Comparison of ENCODE assay signal across 26 cellular contexts in genomic region chr7:111642373-111642772, GRCh38.
DNase-seq lines count a peak whose midpoint lies in the region; ATAC-seq, FAIRE-seq and TF ChIP-seq lines count a peak whose summit lies in the region.
"Had no signal": no experiment of that assay in that cellular context is flagged by ENCODE, and none has a peak within 500 bp of the region (broad histone marks: within the 10 kb centered on the region; RNA-seq: fewer than 3 reads in every experiment).

No MANE protein-coding gene starts in this region.

- no peaks in the 10 kb centered on the region for H3K9me2 ChIP-seq in OCI-LY7 (ENCODE audit: insufficient read depth, low read length)

- BruUV-seq in OCI-LY7 (replicated peaks; lab: Mats Ljungman, UMichigan) (no TSS peak), K562 (replicated peaks; lab: Mats Ljungman, UMichigan) (no TSS peak)

- no peak overlapping the region for H3K9ac ChIP-seq in K562 (ENCODE audit: insufficient read depth in 1 of 2, low read depth in 2 of 2, low read length in 2 of 2)
- H3K9ac ChIP-seq: BLaER1 treated with 17β-estradiol and CSF1 and Interleukin-3, amounts not matched to agents 10 nM and 100 nM had no signal

- H3K9me1 ChIP-seq in K562 (ENCODE audit: control insufficient read depth, insufficient read depth, low read length) = no peaks in the 10 kb centered on the region

- POLR2A ChIA-PET in OCI-LY7 (lab: Charles Lee) (no interaction called here), K562 (lab: Yijun Ruan, JAX) (no interaction called here)

- no peaks in the 10 kb centered on the region for H4K20me1 ChIP-seq in OCI-LY7 (ENCODE audit: insufficient read depth, low read length)
- no peaks in the 10 kb centered on the region for H4K20me1 ChIP-seq in K562 (replicated peaks; ENCODE audit: control insufficient read depth, insufficient read depth, low read length)
- H4K20me1 ChIP-seq: BLaER1 treated with 17β-estradiol and CSF1 and Interleukin-3, amounts not matched to agents 10 nM and 100 nM had no signal

- H3K4me2 ChIP-seq in OCI-LY7 (ENCODE audit: low read length) (no peak overlapping the region), K562 (ENCODE audit: insufficient read depth, low read length) (no peak overlapping the region)
- H3K4me2 ChIP-seq: A549; BLaER1 treated with 17β-estradiol and CSF1 and Interleukin-3, amounts not matched to agents 10 nM and 100 nM had no signal

- TF ChIP-seq RAD21 in K562 (CRISPR knock-in tag; conservative IDR thresholded peaks at IDR 0.05 in 1 of 2, IDR thresholded peaks at IDR 0.05 in 1 of 2) = no peak

- no peaks in the 10 kb centered on the region for H3K9me3 ChIP-seq in OCI-LY7 (ENCODE audit: low read length)
- no peaks in the 10 kb centered on the region for H3K9me3 ChIP-seq in K562 (replicated peaks; ENCODE audit: control insufficient read depth, insufficient read depth, low read depth, low read length)
- H3K9me3 ChIP-seq: A549, BE2C, HAP-1 had no signal

- 25% methylated on average over 3 of the region's 3 CpGs for WGBS in K562 (ENCODE audit: insufficient coverage, low coverage, missing lambda C conversion rate)

- H3K4me3 ChIP-seq in OCI-LY7 (ENCODE audit: low read depth, low read length, poor library complexity, severe bottlenecking) (no peak overlapping the region), K562 (no peak overlapping the region)
- H3K4me3 ChIP-seq: A549; BLaER1 treated with 17β-estradiol and CSF1 and Interleukin-3, amounts not matched to agents 10 nM and 100 nM; HAP-1 had no signal

- DNase-seq in GF-D8 (lab: John Stamatoyannopoulos, UW) (peak; percentile 6), OCI-LY7 (ENCODE audit: low spot score) (peak; percentile 2), K562 (ENCODE audit: extremely low read depth in 1 of 4, low spot score in 3 of 4) (peak in 1 of 4 experiments; percentile 25), NOMO-1 (lab: John Stamatoyannopoulos, UW; ENCODE audit: unreplicated experiment in 2 of 2) (no peak), nephron progenitor cell (no peak), HCEC 1CT (no peak)
- DNase-seq: 8988T; ACHN; AML-193; BE2C; CD4-positive, alpha-beta T cell; CD8-positive, alpha-beta memory T cell; DMS 273 treated with DMSO at 0.1 percent for 48 hours; DMS79; EL; GDM1; GOT3 had no signal

- peaks cover 5% of the 10 kb centered on the region for H3K9me3 Mint-ChIP-seq in nephron
- peaks cover 16% of the 10 kb centered on the region for H3K9me3 Mint-ChIP-seq in nephron progenitor cell
- H3K9me3 Mint-ChIP-seq: CD4-positive, alpha-beta T cell had no signal

- in situ Hi-C loops in K562 (cut with MboI) = no loop called here

- ATAC-seq in K562 = peak; percentile 48
- ATAC-seq: A549 had no signal

- H3K79me2 ChIP-seq in OCI-LY7 (ENCODE audit: insufficient read depth, low read depth, low read length) = no peaks in the 10 kb centered on the region
- no peaks in the 10 kb centered on the region for H3K79me2 ChIP-seq in K562 (ENCODE audit: control insufficient read depth, insufficient read depth, low read length)

- no peak for TF ChIP-seq POLR2A in K562 (conservative IDR thresholded peaks at IDR 0.05)

- H3K4me1 ChIP-seq in OCI-LY7 (ENCODE audit: insufficient read depth, low read length, poor library complexity, severe bottlenecking) (no peaks in the 10 kb centered on the region), K562 (replicated peaks in 1 of 2; ENCODE audit: control insufficient read depth in 2 of 2, insufficient read depth in 2 of 2, low read length in 2 of 2) (no peaks in the 10 kb centered on the region)
- H3K4me1 ChIP-seq: BE2C, HAP-1 had no signal

- H3K36me3 ChIP-seq in OCI-LY7 (ENCODE audit: insufficient read depth, low read length) = no peaks in the 10 kb centered on the region
- no peaks in the 10 kb centered on the region for H3K36me3 ChIP-seq in K562 (ENCODE audit: control insufficient read depth, insufficient read depth, low read length)
- H3K36me3 ChIP-seq: BE2C; BLaER1 treated with 17β-estradiol and CSF1 and Interleukin-3, amounts not matched to agents 10 nM and 100 nM; HAP-1 had no signal

- H3K36me3 Mint-ChIP-seq in nephron (ENCODE audit: low read depth) (no peaks in the 10 kb centered on the region), nephron progenitor cell (ENCODE audit: low read depth) (no peaks in the 10 kb centered on the region)
- H3K36me3 Mint-ChIP-seq: CD14-positive monocyte; CD8-positive, alpha-beta memory T cell had no signal

- peak overlapping the region; percentile 73 for H2AFZ ChIP-seq in OCI-LY7 (ENCODE audit: low read length)
- peak overlapping the region; percentile 17 for H2AFZ ChIP-seq in K562 (ENCODE audit: low read depth, low read length)

- H3K27ac ChIP-seq in OCI-LY7 (ENCODE audit: low read depth, low read length, poor library complexity, severe bottlenecking) (no peak overlapping the region), K562 (ENCODE audit: extremely low read depth, low read depth, low read length) (no peak overlapping the region)
- H3K27ac ChIP-seq: A549; BLaER1 treated with 17β-estradiol and CSF1 and Interleukin-3, amounts not matched to agents 10 nM and 100 nM had no signal

- no peak for TF ChIP-seq EP300 in K562 (IDR thresholded peaks at IDR 0.05; ENCODE audit: low read length)

- H3K27me3 Mint-ChIP-seq in nephron (ENCODE audit: low read depth) = peaks cover 3% of the 10 kb centered on the region
- no peaks in the 10 kb centered on the region for H3K27me3 Mint-ChIP-seq in nephron progenitor cell (ENCODE audit: low read depth, poor library complexity)

- H3K4me1 Mint-ChIP-seq in nephron = peaks cover 20% of the 10 kb centered on the region
- H3K4me1 Mint-ChIP-seq in nephron progenitor cell = no peaks in the 10 kb centered on the region
- H3K4me1 Mint-ChIP-seq: CD14-positive monocyte; CD8-positive, alpha-beta memory T cell had no signal

- H3K27ac Mint-ChIP-seq in nephron (peak overlapping the region; percentile 7 to 25 (median 18)), nephron progenitor cell (no peak overlapping the region)
- H3K27ac Mint-ChIP-seq: CD14-positive monocyte; CD4-positive, alpha-beta T cell had no signal

- intact Hi-C loops in OCI-LY7 (cut with micrococcal nuclease; ENCODE audit: unreplicated experiment) = no loop called here
- intact Hi-C loops in K562 (cut with micrococcal nuclease) = no loop called here

- no peak for FAIRE-seq in K562 (lab: Jason Lieb, UNC)
- FAIRE-seq: A549, D721Med, GM12891, GM18507, H54 had no signal

- TF ChIP-seq CTCF in OCI-LY7 (conservative IDR thresholded peaks at IDR 0.05; ENCODE audit: low read length) = no peak
- TF ChIP-seq CTCF in K562 (IDR thresholded peaks at IDR 0.05 in 2 of 3, conservative IDR thresholded peaks at IDR 0.05 in 1 of 3; ENCODE audit: insufficient read depth in 2 of 3, low read depth in 1 of 3, low read length in 3 of 3) = no peak
- no peak for TF ChIP-seq CTCF in nephron (IDR thresholded peaks at IDR 0.05; ENCODE audit: unreplicated experiment in 3 of 3)
- no peak for TF ChIP-seq CTCF in nephron progenitor cell (IDR thresholded peaks at IDR 0.05)

- H3K27me3 ChIP-seq in K562 (ENCODE audit: control insufficient read depth in 2 of 2, insufficient read depth in 2 of 2, low read length in 2 of 2) = no peaks in the 10 kb centered on the region; a peak in 1 of 5 replicates
- H3K27me3 ChIP-seq: BE2C; BLaER1 treated with 17β-estradiol and CSF1 and Interleukin-3, amounts not matched to agents 10 nM and 100 nM had no signal

- H3K4me3 Mint-ChIP-seq in nephron (no peak overlapping the region), nephron progenitor cell (no peak overlapping the region)
- H3K4me3 Mint-ChIP-seq: CD14-positive monocyte; CD4-positive, alpha-beta T cell; CD8-positive, alpha-beta memory T cell had no signal

- CTCF ChIA-PET in OCI-LY7 (lab: Charles Lee; ENCODE audit: unreplicated experiment) = no interaction called here
- CTCF ChIA-PET in K562 (lab: Yijun Ruan, JAX; ENCODE audit: low intra/inter-chr PET ratio) = interaction anchor here (0.7 kb wide), 1 partner anchor 1178 kb away, joined by 5 read pairs; no protein-coding TSS in a partner anchor

TF ChIP-seq in K562, 482 proteins besides CTCF, POLR2A, EP300 and RAD21 (continues in another document):
- TF ChIP-seq OTX1 (CRISPR knock-in tag; IDR thresholded peaks at IDR 0.05) = no peak
- TF ChIP-seq FOXA1 (IDR thresholded peaks at IDR 0.05; ENCODE audit: borderline replicate concordance) = no peak
- 0 out of 2 replicates have a peak, but pooled peaks have one; percentile 20 for TF ChIP-seq LCOR (CRISPR knock-in tag; IDR thresholded peaks at IDR 0.05)
- TF ChIP-seq NRF1 (conservative IDR thresholded peaks at IDR 0.05 in 1 of 2, IDR thresholded peaks at IDR 0.05 in 1 of 2) = peak; percentile 79 to 84
- TF ChIP-seq FOXJ2 (tag; IDR thresholded peaks at IDR 0.05) = no peak
- TF ChIP-seq ARNT (IDR thresholded peaks at IDR 0.05) = no peak
- TF ChIP-seq SOX6 (IDR thresholded peaks at IDR 0.05) = no peak
- TF ChIP-seq GABPA (tag; conservative IDR thresholded peaks at IDR 0.05; ENCODE audit: low read depth) = peak; percentile 51
- TF ChIP-seq ADNP (tag; IDR thresholded peaks at IDR 0.05) = no peak
- peak; percentile 32; the same call in 1 of the 2 replicates for TF ChIP-seq NFIC (IDR thresholded peaks at IDR 0.05)
- TF ChIP-seq, protein P1, sequence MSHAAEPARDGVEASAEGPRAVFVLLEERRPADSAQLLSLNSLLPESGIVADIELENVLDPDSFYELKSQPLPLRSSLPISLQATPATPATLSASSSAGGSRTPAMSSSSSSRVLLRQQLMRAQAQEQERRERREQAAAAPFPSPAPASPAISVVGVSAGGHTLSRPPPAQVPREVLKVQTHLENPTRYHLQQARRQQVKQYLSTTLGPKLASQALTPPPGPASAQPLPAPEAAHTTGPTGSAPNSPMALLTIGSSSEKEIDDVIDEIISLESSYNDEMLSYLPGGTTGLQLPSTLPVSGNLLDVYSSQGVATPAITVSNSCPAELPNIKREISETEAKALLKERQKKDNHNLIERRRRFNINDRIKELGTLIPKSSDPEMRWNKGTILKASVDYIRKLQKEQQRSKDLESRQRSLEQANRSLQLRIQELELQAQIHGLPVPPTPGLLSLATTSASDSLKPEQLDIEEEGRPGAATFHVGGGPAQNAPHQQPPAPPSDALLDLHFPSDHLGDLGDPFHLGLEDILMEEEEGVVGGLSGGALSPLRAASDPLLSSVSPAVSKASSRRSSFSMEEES (CRISPR knock-in tag; IDR thresholded peaks at IDR 0.05) = no peak
- no peak for TF ChIP-seq ATF1 (CRISPR knock-in tag; IDR thresholded peaks at IDR 0.05)
- no peak for TF ChIP-seq ATF1 (tag; IDR thresholded peaks at IDR 0.05)

Comparison
In these comparisons a context has a peak if more than half of its experiments do, and no peak if none do; other contexts are left out.
1. DNase-seq: peak in GF-D8 (single experiment) and OCI-LY7 (single experiment); none in NOMO-1 (0 of 2), nephron progenitor cell (single experiment) and HCEC 1CT (single experiment).